In the genomic region with DNA sequence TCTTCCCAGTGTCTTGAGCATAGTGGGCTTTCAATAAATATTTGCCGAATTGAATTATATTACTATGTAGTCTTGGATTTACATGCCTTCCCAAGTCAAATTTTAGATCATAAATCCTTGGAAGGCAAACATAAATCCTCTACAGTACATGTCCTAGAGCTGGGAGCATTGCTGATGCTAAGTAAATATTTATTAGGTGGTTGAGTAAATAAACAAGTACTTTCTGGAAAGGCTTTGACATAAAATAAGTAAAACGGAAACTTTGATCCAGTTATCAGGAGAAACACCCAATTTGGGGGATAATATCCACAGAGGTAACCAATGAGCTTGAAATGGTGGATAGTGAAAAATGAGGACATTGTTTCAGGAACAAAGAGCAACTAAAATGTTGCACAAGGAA, we compare ENCODE assay signal across 14 cellular contexts.
"Had no signal": no experiment of that assay in that cellular context is flagged by ENCODE, and none has a peak within 500 bp of the region (broad histone marks: within the 10 kb centered on the region; RNA-seq: fewer than 3 reads in every experiment).

No MANE protein-coding gene starts in this region.

- H3K27me3 ChIP-seq: esophagus squamous epithelium, hepatocyte had no signal

- DNase-seq: effector memory CD4-positive, alpha-beta T cell; esophagus squamous epithelium; foreskin fibroblast; mesendoderm; naive thymus-derived CD4-positive, alpha-beta T cell; nephron progenitor cell; psoas muscle; stimulated activated CD4-positive, alpha-beta T cell treated with anti-CD3 and anti-CD28 coated beads, Interleukin-2, amount 100 ng/mL, for 48 hours; stimulated activated naive CD8-positive, alpha-beta T cell treated with anti-CD3 and anti-CD28 coated beads, Interleukin-15, Interleukin-2, amounts not matched to agents 100 U/mL and 50 U/mL, for 24 hours; trophoblast cell had no signal

- H3K4me3 ChIP-seq: esophagus squamous epithelium, hepatocyte, psoas muscle, smooth muscle cell had no signal

- ATAC-seq: naive thymus-derived CD4-positive, alpha-beta T cell; psoas muscle; stimulated activated naive CD8-positive, alpha-beta T cell treated with anti-CD3 and anti-CD28 coated beads, Interleukin-15, Interleukin-2, amounts not matched to agents 100 U/mL and 50 U/mL, for 24 hours had no signal

- H3K27ac ChIP-seq: epithelial cell of prostate, hepatocyte, parathyroid adenoma, psoas muscle had no signal

- H3K9me3 ChIP-seq: esophagus squamous epithelium, psoas muscle had no signal

- H3K36me3 ChIP-seq: esophagus squamous epithelium had no signal
